In the genomic region with DNA sequence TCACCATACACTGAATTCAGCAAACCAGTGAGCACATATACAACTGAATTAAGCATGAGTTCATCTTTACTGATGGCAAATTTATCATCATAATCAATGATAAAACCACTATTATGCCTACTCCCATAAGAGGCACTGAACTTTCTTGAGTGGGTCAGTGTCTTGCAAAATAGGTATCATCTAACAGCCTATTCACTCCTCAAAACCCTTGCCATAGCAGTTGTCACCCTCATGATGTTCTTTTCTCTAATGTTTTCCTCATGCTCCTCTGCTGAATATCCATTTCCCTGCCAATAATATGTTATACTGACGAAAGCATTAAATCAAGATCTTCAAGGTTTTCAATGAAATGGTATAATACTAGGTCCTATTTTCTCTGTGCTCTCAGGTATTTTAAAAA, we compare ENCODE assay signal across 13 cellular contexts. TPM values are rescaled to one million over a fixed set of nuclear protein-coding genes. Genes with fewer than 3 reads are reported as not detected.
DNase-seq lines count a peak whose midpoint lies in the region; ATAC-seq and TF ChIP-seq lines count a peak whose summit lies in the region.
"Had no signal": no experiment of that assay in that cellular context is flagged by ENCODE, and none has a peak within 500 bp of the region (broad histone marks: within the 10 kb centered on the region; RNA-seq: fewer than 3 reads in every experiment).

No MANE protein-coding gene starts in this region.

- no peak for ATAC-seq in stimulated activated naive CD8-positive, alpha-beta T cell treated with anti-CD3 and anti-CD28 coated beads, Interleukin-15, Interleukin-2, amounts not matched to agents 100 U/mL and 50 U/mL, for 24 hours
- no peak for ATAC-seq in activated T-helper 17 cell treated with anti-CD3 and anti-CD28 coated beads, Interleukin-2, amount 50 U/mL, for 72 hours (replicated peaks)
- ATAC-seq: PC-3 had no signal

- H3K27ac Mint-ChIP-seq in stimulated activated naive CD8-positive, alpha-beta T cell treated with anti-CD3 and anti-CD28 coated beads, Interleukin-15, Interleukin-2, amounts not matched to agents 100 ng/mL and 50 ng/mL, for 24 hours: peak overlapping the region; percentile 86
- H3K27ac Mint-ChIP-seq in activated T-helper 17 cell treated with anti-CD3 and anti-CD28 coated beads, Interleukin-2, amount 50 U/mL, for 72 hours: peak overlapping the region; percentile 80
- H3K27ac Mint-ChIP-seq in mesothelial cell of epicardium: peak overlapping the region; percentile 76

- no peak for DNase-seq in stimulated activated naive CD8-positive, alpha-beta T cell treated with anti-CD3 and anti-CD28 coated beads, Interleukin-15, Interleukin-2, amounts not matched to agents 100 U/mL and 50 U/mL, for 24 hours
- no peak for DNase-seq in mesothelial cell of epicardium (ENCODE audit: low spot score in 2 of 2, unreplicated experiment in 2 of 2)
- no peak for DNase-seq in amniotic stem cell (lab: John Stamatoyannopoulos, UW)
- no peak for DNase-seq in NCI-H345 treated with DMSO at 0.1 percent for 48 hours (lab: John Stamatoyannopoulos, UW; ENCODE audit: unreplicated experiment)
- no peak for DNase-seq in GM13976 (ENCODE audit: low spot score)
- no peak for DNase-seq in Ammon's horn (ENCODE audit: low spot score)
- DNase-seq: HCEC 1CT, hippocampal formation, MV-4-11, PC-3, posterior cingulate gyrus had no signal

- H3K4me3 Mint-ChIP-seq in stimulated activated naive CD8-positive, alpha-beta T cell treated with anti-CD3 and anti-CD28 coated beads, Interleukin-15, Interleukin-2, amounts not matched to agents 100 ng/mL and 50 ng/mL, for 24 hours: peak overlapping the region; percentile 40
- H3K4me3 Mint-ChIP-seq in activated T-helper 17 cell treated with anti-CD3 and anti-CD28 coated beads, Interleukin-2, amount 50 U/mL, for 72 hours: peak overlapping the region; percentile 62
- no peak overlapping the region for H3K4me3 Mint-ChIP-seq in mesothelial cell of epicardium

- peaks cover 59% of the 10 kb centered on the region for H3K36me3 Mint-ChIP-seq in stimulated activated naive CD8-positive, alpha-beta T cell treated with anti-CD3 and anti-CD28 coated beads, Interleukin-15, Interleukin-2, amounts not matched to agents 100 ng/mL and 50 ng/mL, for 24 hours (ENCODE audit: low read depth)
- peaks cover 40% of the 10 kb centered on the region for H3K36me3 Mint-ChIP-seq in activated T-helper 17 cell treated with anti-CD3 and anti-CD28 coated beads, Interleukin-2, amount 50 U/mL, for 72 hours (ENCODE audit: low read depth)
- H3K36me3 Mint-ChIP-seq in mesothelial cell of epicardium: peaks cover 11% of the 10 kb centered on the region

- no peak for TF ChIP-seq CTCF in mesothelial cell of epicardium (IDR thresholded peaks at IDR 0.05; ENCODE audit: unreplicated experiment)
- no peak for TF ChIP-seq CTCF in GM13976 (IDR thresholded peaks at IDR 0.05; ENCODE audit: borderline replicate concordance, control extremely low read depth, extremely low read depth, insufficient read depth, missing control alignments)

- H3K9me3 Mint-ChIP-seq in stimulated activated naive CD8-positive, alpha-beta T cell treated with anti-CD3 and anti-CD28 coated beads, Interleukin-15, Interleukin-2, amounts not matched to agents 100 ng/mL and 50 ng/mL, for 24 hours: no peaks in the 10 kb centered on the region
- H3K9me3 Mint-ChIP-seq in activated T-helper 17 cell treated with anti-CD3 and anti-CD28 coated beads, Interleukin-2, amount 50 U/mL, for 72 hours: no peaks in the 10 kb centered on the region
- no peaks in the 10 kb centered on the region for H3K9me3 Mint-ChIP-seq in mesothelial cell of epicardium

- H3K4me1 Mint-ChIP-seq in stimulated activated naive CD8-positive, alpha-beta T cell treated with anti-CD3 and anti-CD28 coated beads, Interleukin-15, Interleukin-2, amounts not matched to agents 100 ng/mL and 50 ng/mL, for 24 hours (ENCODE audit: low read depth): peaks cover 81% of the 10 kb centered on the region
- H3K4me1 Mint-ChIP-seq in activated T-helper 17 cell treated with anti-CD3 and anti-CD28 coated beads, Interleukin-2, amount 50 U/mL, for 72 hours: peaks cover 62% of the 10 kb centered on the region
- H3K4me1 Mint-ChIP-seq in mesothelial cell of epicardium: peaks cover 62% of the 10 kb centered on the region

- in situ Hi-C loops in GM13976 (cut with MboI; ENCODE audit: low sequenced_read_pairs, unreplicated experiment): no loop called here

- H3K27me3 Mint-ChIP-seq in stimulated activated naive CD8-positive, alpha-beta T cell treated with anti-CD3 and anti-CD28 coated beads, Interleukin-15, Interleukin-2, amounts not matched to agents 100 ng/mL and 50 ng/mL, for 24 hours: no peaks in the 10 kb centered on the region
- no peaks in the 10 kb centered on the region for H3K27me3 Mint-ChIP-seq in activated T-helper 17 cell treated with anti-CD3 and anti-CD28 coated beads, Interleukin-2, amount 50 U/mL, for 72 hours
- H3K27me3 Mint-ChIP-seq in mesothelial cell of epicardium (ENCODE audit: low read depth): no peaks in the 10 kb centered on the region

RNA-seq across cellular contexts. Expression of gene ARGLU1, which starts 5.6 kb away (rescaled TPM):
- 10 to 100 TPM; 66.7 to 74.2 TPM for total RNA-seq in activated T-helper 17 cell treated with anti-CD3 and anti-CD28 coated beads, Interleukin-2, amount 50 U/mL, for 72 hours
- total RNA-seq in mesothelial cell of epicardium: 231 to 235 TPM (median 233 TPM) in 3 replicates

RNA-seq across cellular contexts. Expression of gene EFNB2, which starts 26.8 kb away (rescaled TPM):
- under 1 TPM in 1 of 2 donors, not detected in 1; 0.08 TPM for total RNA-seq in activated T-helper 17 cell treated with anti-CD3 and anti-CD28 coated beads, Interleukin-2, amount 50 U/mL, for 72 hours
- 197 to 211 TPM (median 202 TPM) in 3 replicates for total RNA-seq in mesothelial cell of epicardium

Comparison
In these comparisons a context has a peak if more than half of its experiments do, and no peak if none do; other contexts are left out.
1. RNA of gene EFNB2, which starts 26.8 kb away (total RNA-seq): 197 to 211 TPM in mesothelial cell of epicardium; 0.08 TPM in activated T-helper 17 cell treated with anti-CD3 and anti-CD28 coated beads, Interleukin-2, amount 50 U/mL, for 72 hours; every median in the first group is over 100 times any median in the second.
2. Peak in every context shown above with its lines, with median percentiles within 50 percentile points of each other: H3K27ac Mint-ChIP-seq.